8 cellular contexts compared by ENCODE assay signal in the genomic region with DNA sequence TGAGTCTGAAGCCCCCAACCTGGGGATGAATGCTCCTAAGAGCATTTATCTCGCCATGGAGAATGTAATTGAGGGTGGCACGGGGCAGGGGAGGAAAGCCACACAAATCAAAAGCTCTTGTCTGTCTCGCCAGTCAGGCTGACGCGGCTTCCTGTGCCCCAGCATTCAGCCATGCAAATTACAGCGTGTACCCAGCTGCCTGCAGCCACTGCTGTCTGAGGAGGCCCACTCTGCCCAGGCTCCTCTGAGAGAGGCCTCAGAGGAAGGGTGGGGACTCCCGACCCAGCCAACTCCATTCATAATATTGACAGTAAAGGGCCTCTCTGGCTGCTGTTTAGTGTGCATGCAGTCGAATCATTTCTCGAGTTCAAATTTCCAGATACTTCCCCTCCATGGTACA. TPM values are rescaled to one million over a fixed set of nuclear protein-coding genes. Genes with fewer than 3 reads are reported as not detected.
DNase-seq lines count a peak whose midpoint lies in the region; ATAC-seq and TF ChIP-seq lines count a peak whose summit lies in the region.

No MANE protein-coding gene starts in this region.

- no peaks in the 10 kb centered on the region for H3K27me3 ChIP-seq in AG04450 (ENCODE audit: control insufficient read depth, insufficient read depth, low read length)
- no peaks in the 10 kb centered on the region for H3K27me3 ChIP-seq in rectal smooth muscle tissue (ENCODE audit: control insufficient read depth, insufficient read depth, low read length)

- peaks cover 69% of the 10 kb centered on the region for H3K4me1 ChIP-seq in rectal smooth muscle tissue (ENCODE audit: control insufficient read depth, insufficient read depth, low read length)

- no peak for TF ChIP-seq CTCF in AG04450 (IDR thresholded peaks at IDR 0.05; ENCODE audit: low read depth, low read length)

- H3K4me3 ChIP-seq in AG04450 (ENCODE audit: low read depth, low read length) (no peak overlapping the region; the same call in 1 of the 2 replicates), rectal smooth muscle tissue (ENCODE audit: low read length) (peak overlapping the region; percentile 35)

- DNase-seq in AG04450 (ENCODE audit: low read depth, low spot score), result no peak
- DNase-seq in activated T-helper 1 cell treated with anti-CD3 and anti-CD28 coated beads, Interleukin-2, amount 50 U/mL, for 16 hours (ENCODE audit: low read depth in 1 of 2, low spot score in 1 of 2), result peak; percentile 51 to 57
- DNase-seq in germinal center (ENCODE audit: low spot score), result peak; percentile 89
- DNase-seq in epidermal melanocyte (ENCODE audit: insufficient read length, low spot score), result no peak

- H3K36me3 ChIP-seq in rectal smooth muscle tissue (ENCODE audit: control insufficient read depth, insufficient read depth, low read length), result no peaks in the 10 kb centered on the region

- peak overlapping the region; percentile 85 for H3K27ac ChIP-seq in AG04450 (ENCODE audit: low read depth, low read length)
- peak overlapping the region; percentile 91 for H3K27ac ChIP-seq in rectal smooth muscle tissue (ENCODE audit: low read depth, low read length)

- peak; percentile 69 for ATAC-seq in HG03342 (IDR thresholded peaks at IDR 0.05; ENCODE audit: unreplicated experiment)

- POLR2A ChIA-PET in AG04450 (lab: Yijun Ruan, JAX), result interaction anchor here (1.3 to 1.6 kb wide), 2 partner anchors 20 to 94 kb away, joined by 3 to 5 read pairs; no protein-coding TSS in a partner anchor

- no peaks in the 10 kb centered on the region; the same call in 1 of the 2 replicates for H3K9me3 ChIP-seq in AG04450 (ENCODE audit: control insufficient read depth, insufficient read depth, low read length)

- peak overlapping the region; percentile 36 for H3K9ac ChIP-seq in rectal smooth muscle tissue (ENCODE audit: low read length)

- peak; percentile 70 for TF ChIP-seq POLR2A in GM19193 (IDR thresholded peaks at IDR 0.05; ENCODE audit: extremely low read depth, insufficient read depth, insufficient read length)

- CTCF ChIA-PET in AG04450 (lab: Charles Lee), result no interaction called here

TF ChIP-seq in PFSK-1, 5 proteins besides CTCF, POLR2A, EP300 and RAD21:
- TF ChIP-seq TAF1 (IDR thresholded peaks at IDR 0.05; ENCODE audit: borderline replicate concordance, insufficient read depth, low read length) (no peak), FOXP2 (optimal IDR thresholded peaks at IDR 0.05; ENCODE audit: borderline replicate concordance, extremely low read depth, extremely low read length, insufficient read depth) (no peak), SIN3A (IDR thresholded peaks at IDR 0.05; ENCODE audit: borderline replicate concordance, insufficient read depth, low read length) (no peak), POLR2AphosphoS5 (IDR thresholded peaks at IDR 0.05; ENCODE audit: low read depth, low read length) (0 out of 2 replicates have a peak, but pooled peaks have one; percentile 32)
- TF ChIP-seq, protein P1, sequence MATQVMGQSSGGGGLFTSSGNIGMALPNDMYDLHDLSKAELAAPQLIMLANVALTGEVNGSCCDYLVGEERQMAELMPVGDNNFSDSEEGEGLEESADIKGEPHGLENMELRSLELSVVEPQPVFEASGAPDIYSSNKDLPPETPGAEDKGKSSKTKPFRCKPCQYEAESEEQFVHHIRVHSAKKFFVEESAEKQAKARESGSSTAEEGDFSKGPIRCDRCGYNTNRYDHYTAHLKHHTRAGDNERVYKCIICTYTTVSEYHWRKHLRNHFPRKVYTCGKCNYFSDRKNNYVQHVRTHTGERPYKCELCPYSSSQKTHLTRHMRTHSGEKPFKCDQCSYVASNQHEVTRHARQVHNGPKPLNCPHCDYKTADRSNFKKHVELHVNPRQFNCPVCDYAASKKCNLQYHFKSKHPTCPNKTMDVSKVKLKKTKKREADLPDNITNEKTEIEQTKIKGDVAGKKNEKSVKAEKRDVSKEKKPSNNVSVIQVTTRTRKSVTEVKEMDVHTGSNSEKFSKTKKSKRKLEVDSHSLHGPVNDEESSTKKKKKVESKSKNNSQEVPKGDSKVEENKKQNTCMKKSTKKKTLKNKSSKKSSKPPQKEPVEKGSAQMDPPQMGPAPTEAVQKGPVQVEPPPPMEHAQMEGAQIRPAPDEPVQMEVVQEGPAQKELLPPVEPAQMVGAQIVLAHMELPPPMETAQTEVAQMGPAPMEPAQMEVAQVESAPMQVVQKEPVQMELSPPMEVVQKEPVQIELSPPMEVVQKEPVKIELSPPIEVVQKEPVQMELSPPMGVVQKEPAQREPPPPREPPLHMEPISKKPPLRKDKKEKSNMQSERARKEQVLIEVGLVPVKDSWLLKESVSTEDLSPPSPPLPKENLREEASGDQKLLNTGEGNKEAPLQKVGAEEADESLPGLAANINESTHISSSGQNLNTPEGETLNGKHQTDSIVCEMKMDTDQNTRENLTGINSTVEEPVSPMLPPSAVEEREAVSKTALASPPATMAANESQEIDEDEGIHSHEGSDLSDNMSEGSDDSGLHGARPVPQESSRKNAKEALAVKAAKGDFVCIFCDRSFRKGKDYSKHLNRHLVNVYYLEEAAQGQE (IDR thresholded peaks at IDR 0.05; ENCODE audit: insufficient read depth in 1 of 2, low read depth in 2 of 2, low read length in 2 of 2), result no peak

RNA-seq across cellular contexts. Expression of gene SMAD7, which starts 22.0 kb away (rescaled TPM):
- 7.4 and 8.0 TPM in 2 replicates for polyA plus RNA-seq in AG04450 (2011; rRNA removed)
- polyA minus RNA-seq in AG04450 (2011; rRNA and poly(A)+ RNA removed), result 19.6 and 24.1 TPM in 2 replicates
- polyA plus RNA-seq in PFSK-1 (2012; ENCODE audit: insufficient read length, low read depth), result 13.8 TPM

Comparison
In these comparisons a context has a peak if more than half of its experiments do, and no peak if none do; other contexts are left out.
1. DNase-seq: peak in activated T-helper 1 cell treated with anti-CD3 and anti-CD28 coated beads, Interleukin-2, amount 50 U/mL, for 16 hours (2 of 2) and germinal center (single experiment); none in AG04450 (single experiment) and epidermal melanocyte (single experiment).